In genomic region chr15:79161837-79162508, GRCh38 we compare ENCODE assay signal across 28 cellular contexts.
"Had no signal": no experiment of that assay in that cellular context is flagged by ENCODE, and none has a peak within 500 bp of the region (broad histone marks: within the 10 kb centered on the region; RNA-seq: fewer than 3 reads in every experiment).

No MANE protein-coding gene starts in this region.

- ATAC-seq: left cardiac atrium; left lung; natural killer cell; right cardiac atrium; stimulated activated effector memory CD8-positive, alpha-beta T cell treated with anti-CD3 and anti-CD28 coated beads, Interleukin-12 subunit alpha, Interleukin-12 subunit beta, amount 100 ng/mL, for 72 hours; upper lobe of right lung had no signal

- H3K27me3 ChIP-seq: neural progenitor cell, ovary, sigmoid colon, suprapubic skin, upper lobe of right lung had no signal

- H3K4me3 ChIP-seq: left lung, lung, neural progenitor cell, ovary, sigmoid colon, spleen, suprapubic skin, thoracic aorta, tibial artery, upper lobe of right lung had no signal

- H3K4me1 ChIP-seq: left lung, sigmoid colon, spleen, suprapubic skin, tibial artery, upper lobe of right lung had no signal

- H3K9ac ChIP-seq: neural progenitor cell had no signal

- H3K9me3 ChIP-seq: left lung, neutrophil, ovary, sigmoid colon, spleen, suprapubic skin, thoracic aorta, tibial artery, upper lobe of right lung had no signal

- H3K4me2 ChIP-seq: neural progenitor cell had no signal

- H3K36me3 ChIP-seq: left lung, neural progenitor cell, neutrophil, ovary, sigmoid colon, spleen, suprapubic skin, thoracic aorta, tibial artery, upper lobe of right lung had no signal

- FAIRE-seq: keratinocyte, small intestine, urothelium cell line had no signal

- H2AFZ ChIP-seq: neural progenitor cell had no signal

- H3K27ac ChIP-seq: left lung, neural progenitor cell, neutrophil, ovary, sigmoid colon, spleen, suprapubic skin, thoracic aorta, tibial artery, upper lobe of right lung had no signal

- DNase-seq: hippocampal formation; kidney glomerular epithelial cell; left cardiac atrium; left lung; mesendoderm; naive B cell; natural killer cell; nephron progenitor cell; occipital lobe; ovary; retina; right cardiac atrium; sigmoid colon; small intestine; spleen; stimulated activated CD4-positive, alpha-beta T cell treated with anti-CD3 and anti-CD28 coated beads, Interleukin-4, amount 100 ng/mL, for 24 hours; stimulated activated naive CD4-positive, alpha-beta T cell; tibial artery; trophoblast cell; upper lobe of right lung had no signal
